In the genomic region with DNA sequence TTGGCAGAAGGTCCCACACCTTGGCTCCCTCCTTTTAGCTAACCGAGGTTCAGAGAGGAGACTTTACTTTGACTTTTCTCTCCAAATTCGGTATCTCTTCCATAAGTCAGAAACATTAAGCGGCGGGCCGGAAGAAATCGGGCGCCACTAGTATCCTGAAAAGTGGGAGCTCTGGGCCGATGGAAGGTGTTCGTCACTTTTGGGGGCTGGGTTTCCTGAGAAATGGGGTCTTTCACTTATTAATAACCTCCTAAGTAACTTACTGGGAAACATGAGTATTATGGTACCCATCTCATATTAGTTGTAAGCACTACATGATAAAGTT, we compare ENCODE assay signal across 8 cellular contexts. TPM values are rescaled to one million over a fixed set of nuclear protein-coding genes. Genes with fewer than 3 reads are reported as not detected.
A peak's percentile ranks its signal among the peaks of the same experiment; 100 is the strongest.
DNase-seq lines count a peak whose midpoint lies in the region; ATAC-seq and TF ChIP-seq lines count a peak whose summit lies in the region.

No MANE protein-coding gene starts in this region.

- no peaks in the 10 kb centered on the region for H3K36me3 ChIP-seq in breast epithelium
- no peaks in the 10 kb centered on the region for H3K36me3 ChIP-seq in mucosa of rectum (ENCODE audit: control insufficient read depth in 2 of 2, insufficient read depth in 2 of 2, low read length in 2 of 2)

- H3K4me3 ChIP-seq in breast epithelium (peak overlapping the region; percentile 73 to 97 (median 94)), mucosa of rectum (ENCODE audit: low read length in 2 of 2) (peak overlapping the region; percentile 80 to 94)

- TF ChIP-seq POLR2A in breast epithelium (IDR thresholded peaks at IDR 0.05), result no peak

- intact Hi-C loops in breast epithelium (cut with DNase I; ENCODE audit: low total_unique reads), result no loop called here

- H3K9me3 ChIP-seq in breast epithelium (no peaks in the 10 kb centered on the region), mucosa of rectum (ENCODE audit: control insufficient read depth in 2 of 2, low read length in 2 of 2) (no peaks in the 10 kb centered on the region)

- H3K4me1 ChIP-seq in breast epithelium (peaks cover 0 to 5% of the 10 kb centered on the region in 2 donors), mucosa of rectum (ENCODE audit: control insufficient read depth in 2 of 2, insufficient read depth in 2 of 2, low read length in 2 of 2) (peaks cover 11% of the 10 kb centered on the region in 2 donors)

- peak overlapping the region; percentile 86 to 92 for H3K9ac ChIP-seq in mucosa of rectum (ENCODE audit: low read depth in 1 of 2, low read length in 2 of 2)

- DNase-seq in breast epithelium (ENCODE audit: low spot score in 2 of 2) (no peak), left lobe of liver (ENCODE audit: low spot score) (no peak), NCI-H2107 treated with DMSO at 0.1 percent for 48 hours (lab: John Stamatoyannopoulos, UW; ENCODE audit: unreplicated experiment) (no peak), cerebellar cortex (ENCODE audit: low spot score) (no peak)

- no peak for TF ChIP-seq CTCF in 22Rv1 (IDR thresholded peaks at IDR 0.05)
- no peak for TF ChIP-seq CTCF in breast epithelium (IDR thresholded peaks at IDR 0.05)

- peak; percentile 14 for ATAC-seq in HG03025 (IDR thresholded peaks at IDR 0.05; ENCODE audit: low FRiP score, unreplicated experiment)
- no peak for ATAC-seq in GM21825 (IDR thresholded peaks at IDR 0.05; ENCODE audit: unreplicated experiment)
- ATAC-seq in left lobe of liver, result no peak

- H3K27me3 ChIP-seq in breast epithelium (no peaks in the 10 kb centered on the region), mucosa of rectum (ENCODE audit: control insufficient read depth in 2 of 2, insufficient read depth in 2 of 2, low read length in 2 of 2) (no peaks in the 10 kb centered on the region)

- H3K27ac ChIP-seq in 22Rv1 (peak overlapping the region; percentile 80), breast epithelium (peak overlapping the region; percentile 95 to 100), mucosa of rectum (ENCODE audit: low read depth in 2 of 2, low read length in 2 of 2) (peak overlapping the region; percentile 95)

RNA-seq across cellular contexts. Expression of gene STX17, which starts 0.7 kb away (rescaled TPM):
- total RNA-seq in breast epithelium, result 10 to 100 TPM; 32.3 to 67.9 (median 50.1) TPM
- 25.8 TPM for total RNA-seq in left lobe of liver
